ENCODE assay signal across 10 cellular contexts in the genomic region with DNA sequence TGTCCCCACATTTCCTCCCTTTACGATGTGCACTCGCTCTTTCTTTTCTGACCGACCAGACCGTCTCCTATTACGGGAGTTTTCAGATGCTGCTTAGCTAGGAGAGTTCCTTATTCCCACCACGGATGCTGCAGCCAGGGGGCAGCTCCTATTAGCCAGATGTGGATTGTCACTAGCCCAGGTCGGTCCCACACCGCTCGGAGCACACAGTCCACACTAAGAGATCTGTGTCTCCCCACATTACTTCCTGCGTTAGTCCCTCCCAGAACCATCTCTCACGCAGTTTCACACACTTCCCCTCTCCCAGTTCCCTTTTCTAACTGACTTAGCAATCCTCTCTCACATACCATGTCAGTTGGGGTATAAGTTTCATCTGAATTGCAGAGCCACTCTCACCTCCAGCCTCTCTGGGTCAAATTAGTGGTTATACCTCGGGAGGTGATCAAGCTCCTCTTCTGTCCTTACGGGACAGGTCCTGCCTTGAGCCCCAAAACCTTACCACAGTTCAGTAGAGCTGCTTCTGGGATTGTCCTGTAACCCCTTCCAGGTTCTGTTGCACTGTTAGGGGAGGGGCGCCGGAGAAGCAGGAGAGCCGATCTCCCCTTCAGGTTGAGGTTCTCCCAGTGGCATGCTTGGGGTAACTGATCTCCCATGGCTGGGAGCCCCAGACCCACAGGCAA. TPM values are rescaled to one million over a fixed set of nuclear protein-coding genes. Genes with fewer than 3 reads are reported as not detected.
DNase-seq lines count a peak whose midpoint lies in the region; ATAC-seq and TF ChIP-seq lines count a peak whose summit lies in the region.
"Had no signal": no experiment of that assay in that cellular context is flagged by ENCODE, and none has a peak within 500 bp of the region (broad histone marks: within the 10 kb centered on the region; RNA-seq: fewer than 3 reads in every experiment).

No MANE protein-coding gene starts in this region.

- TF ChIP-seq CTCF in left lung (IDR thresholded peaks at IDR 0.05) = no peak
- no peak for TF ChIP-seq CTCF in coronary artery (IDR thresholded peaks at IDR 0.05)
- TF ChIP-seq CTCF in RWPE1 (conservative IDR thresholded peaks at IDR 0.05; ENCODE audit: low read depth) = no peak

- H3K9me3 ChIP-seq in left lung = no peaks in the 10 kb centered on the region

- DNase-seq in OCI-M2 (lab: John Stamatoyannopoulos, UW; ENCODE audit: unreplicated experiment) = peak; percentile 38
- DNase-seq in left lung = peak; percentile 49 to 80
- DNase-seq in coronary artery (ENCODE audit: low spot score) = no peak
- DNase-seq in RWPE1 (ENCODE audit: low spot score) = no peak
- no peak for DNase-seq in NCI-H2107 treated with DMSO at 0.1 percent for 48 hours (lab: John Stamatoyannopoulos, UW; ENCODE audit: unreplicated experiment)
- DNase-seq in ureter (ENCODE audit: low spot score) = no peak

- H3K4me3 ChIP-seq in left lung = peak overlapping the region in 1 of 2 donors; percentile 25
- no peak overlapping the region for H3K4me3 ChIP-seq in coronary artery

- H3K27ac ChIP-seq in left lung (peak overlapping the region in 1 of 2 donors; percentile 87), coronary artery (no peak overlapping the region), RWPE1 (no peak overlapping the region)

- peak; percentile 91 for ATAC-seq in GM18873 (IDR thresholded peaks at IDR 0.05; ENCODE audit: low FRiP score, unreplicated experiment)
- peak; percentile 89 for ATAC-seq in HG02763 (IDR thresholded peaks at IDR 0.05; ENCODE audit: unreplicated experiment)
- peak; percentile 81 for ATAC-seq in left lung

- CTCF ChIA-PET in RWPE1 (lab: Yijun Ruan, JAX) = no interaction called here

- no peaks in the 10 kb centered on the region for H3K27me3 ChIP-seq in left lung

- POLR2A ChIA-PET in RWPE1 (lab: Yijun Ruan, JAX; ENCODE audit: low non-redundant PET) = no interaction called here

- intact Hi-C loops in left lung (cut with DNase I) = no loop called here

- H3K36me3 ChIP-seq in left lung = no peaks in the 10 kb centered on the region

- H3K4me1 ChIP-seq in left lung = peaks cover 0 to 22% of the 10 kb centered on the region in 2 donors

RNA-seq across cellular contexts. Expression of gene SULT1E1, which starts 28.2 kb away (rescaled TPM):
- total RNA-seq in left lung (10 to 100 TPM in 1 of 2 donors, 1 to 10 TPM in 1; 7.7 to 12.0 TPM), ureter (6.0 TPM)
- total RNA-seq: epithelial cell of proximal tubule, RPMI7951 had no signal

Comparison
In these comparisons a context has a peak if more than half of its experiments do, and no peak if none do; other contexts are left out.
1. DNase-seq: peak in OCI-M2 (single experiment) and left lung (2 of 2); none in coronary artery (single experiment), RWPE1 (single experiment), NCI-H2107 treated with DMSO at 0.1 percent for 48 hours (single experiment) and ureter (single experiment).
2. Peak in every context shown above with its lines, with median percentiles within 50 percentile points of each other: ATAC-seq.